2 cellular contexts compared by ENCODE assay signal in the genomic region with DNA sequence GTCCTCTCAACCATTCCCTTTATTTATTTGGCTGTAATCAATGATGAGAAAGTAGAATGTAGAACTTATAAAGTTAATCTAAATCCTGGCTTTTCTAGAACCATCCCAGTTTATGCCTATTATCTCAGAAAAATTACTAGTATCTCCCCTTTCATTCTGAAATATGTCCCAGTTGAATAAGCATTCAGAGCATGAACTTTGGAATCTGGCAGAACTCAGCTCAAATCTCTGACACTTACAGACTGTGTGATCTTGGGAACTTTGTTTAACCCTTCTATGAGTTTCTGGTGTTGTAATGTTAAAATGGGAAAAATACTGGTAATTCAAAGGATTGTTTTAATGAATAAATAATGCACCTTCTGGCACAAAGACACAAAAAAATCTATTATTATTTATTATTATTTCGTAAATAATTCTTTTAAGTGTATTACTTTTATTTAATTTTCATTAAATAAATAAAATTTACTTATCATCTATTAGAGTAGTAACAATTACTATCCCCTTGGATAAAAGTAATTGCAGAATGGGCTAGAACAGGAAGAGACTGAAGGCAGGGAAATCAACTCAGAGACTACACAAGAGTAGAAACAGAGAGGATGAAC.
A peak's percentile ranks its signal among the peaks of the same experiment; 100 is the strongest.
TF ChIP-seq lines count a peak whose summit lies in the region.

No MANE protein-coding gene starts in this region.

TF ChIP-seq in liver, 16 proteins besides CTCF, POLR2A, EP300 and RAD21:
- TF ChIP-seq HNF4A (conservative IDR thresholded peaks at IDR 0.05), result peak; percentile 77 to 78
- TF ChIP-seq, protein P1, sequence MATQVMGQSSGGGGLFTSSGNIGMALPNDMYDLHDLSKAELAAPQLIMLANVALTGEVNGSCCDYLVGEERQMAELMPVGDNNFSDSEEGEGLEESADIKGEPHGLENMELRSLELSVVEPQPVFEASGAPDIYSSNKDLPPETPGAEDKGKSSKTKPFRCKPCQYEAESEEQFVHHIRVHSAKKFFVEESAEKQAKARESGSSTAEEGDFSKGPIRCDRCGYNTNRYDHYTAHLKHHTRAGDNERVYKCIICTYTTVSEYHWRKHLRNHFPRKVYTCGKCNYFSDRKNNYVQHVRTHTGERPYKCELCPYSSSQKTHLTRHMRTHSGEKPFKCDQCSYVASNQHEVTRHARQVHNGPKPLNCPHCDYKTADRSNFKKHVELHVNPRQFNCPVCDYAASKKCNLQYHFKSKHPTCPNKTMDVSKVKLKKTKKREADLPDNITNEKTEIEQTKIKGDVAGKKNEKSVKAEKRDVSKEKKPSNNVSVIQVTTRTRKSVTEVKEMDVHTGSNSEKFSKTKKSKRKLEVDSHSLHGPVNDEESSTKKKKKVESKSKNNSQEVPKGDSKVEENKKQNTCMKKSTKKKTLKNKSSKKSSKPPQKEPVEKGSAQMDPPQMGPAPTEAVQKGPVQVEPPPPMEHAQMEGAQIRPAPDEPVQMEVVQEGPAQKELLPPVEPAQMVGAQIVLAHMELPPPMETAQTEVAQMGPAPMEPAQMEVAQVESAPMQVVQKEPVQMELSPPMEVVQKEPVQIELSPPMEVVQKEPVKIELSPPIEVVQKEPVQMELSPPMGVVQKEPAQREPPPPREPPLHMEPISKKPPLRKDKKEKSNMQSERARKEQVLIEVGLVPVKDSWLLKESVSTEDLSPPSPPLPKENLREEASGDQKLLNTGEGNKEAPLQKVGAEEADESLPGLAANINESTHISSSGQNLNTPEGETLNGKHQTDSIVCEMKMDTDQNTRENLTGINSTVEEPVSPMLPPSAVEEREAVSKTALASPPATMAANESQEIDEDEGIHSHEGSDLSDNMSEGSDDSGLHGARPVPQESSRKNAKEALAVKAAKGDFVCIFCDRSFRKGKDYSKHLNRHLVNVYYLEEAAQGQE (IDR thresholded peaks at IDR 0.05), result no peak
- TF ChIP-seq RXRA (IDR thresholded peaks at IDR 0.05), result peak; percentile 56 to 59
- peak in 1 of 2 donors; percentile 17 for TF ChIP-seq JUND (IDR thresholded peaks at IDR 0.05)
- TF ChIP-seq SP1 (IDR thresholded peaks at IDR 0.05), result peak; percentile 29

TF ChIP-seq in HepG2, 621 proteins besides CTCF, POLR2A, EP300 and RAD21:
- TF ChIP-seq ZBTB20 (CRISPR knock-in tag; IDR thresholded peaks at IDR 0.05; ENCODE audit: borderline replicate concordance, low read depth), result no peak
- TF ChIP-seq, protein P2, sequence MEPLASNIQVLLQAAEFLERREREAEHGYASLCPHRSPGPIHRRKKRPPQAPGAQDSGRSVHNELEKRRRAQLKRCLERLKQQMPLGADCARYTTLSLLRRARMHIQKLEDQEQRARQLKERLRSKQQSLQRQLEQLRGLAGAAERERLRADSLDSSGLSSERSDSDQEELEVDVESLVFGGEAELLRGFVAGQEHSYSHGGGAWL (CRISPR knock-in tag; IDR thresholded peaks at IDR 0.05), result no peak
- TF ChIP-seq ZNF510 (CRISPR knock-in tag; IDR thresholded peaks at IDR 0.05; ENCODE audit: low read depth), result no peak
- no peak for TF ChIP-seq ZNF296 (CRISPR knock-in tag; conservative IDR thresholded peaks at IDR 0.05)
- no peak for TF ChIP-seq ZNF709 (CRISPR knock-in tag; IDR thresholded peaks at IDR 0.05)
- TF ChIP-seq, protein P3, sequence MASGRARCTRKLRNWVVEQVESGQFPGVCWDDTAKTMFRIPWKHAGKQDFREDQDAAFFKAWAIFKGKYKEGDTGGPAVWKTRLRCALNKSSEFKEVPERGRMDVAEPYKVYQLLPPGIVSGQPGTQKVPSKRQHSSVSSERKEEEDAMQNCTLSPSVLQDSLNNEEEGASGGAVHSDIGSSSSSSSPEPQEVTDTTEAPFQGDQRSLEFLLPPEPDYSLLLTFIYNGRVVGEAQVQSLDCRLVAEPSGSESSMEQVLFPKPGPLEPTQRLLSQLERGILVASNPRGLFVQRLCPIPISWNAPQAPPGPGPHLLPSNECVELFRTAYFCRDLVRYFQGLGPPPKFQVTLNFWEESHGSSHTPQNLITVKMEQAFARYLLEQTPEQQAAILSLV (CRISPR knock-in tag; IDR thresholded peaks at IDR 0.05; ENCODE audit: borderline replicate concordance), result no peak
- no peak for TF ChIP-seq BORCS8-MEF2B (CRISPR knock-in tag; IDR thresholded peaks at IDR 0.05)
- TF ChIP-seq PPARG (CRISPR knock-in tag; conservative IDR thresholded peaks at IDR 0.05), result no peak
- TF ChIP-seq NFKB2 (CRISPR knock-in tag; IDR thresholded peaks at IDR 0.05; ENCODE audit: borderline replicate concordance), result no peak
- TF ChIP-seq, protein P4, sequence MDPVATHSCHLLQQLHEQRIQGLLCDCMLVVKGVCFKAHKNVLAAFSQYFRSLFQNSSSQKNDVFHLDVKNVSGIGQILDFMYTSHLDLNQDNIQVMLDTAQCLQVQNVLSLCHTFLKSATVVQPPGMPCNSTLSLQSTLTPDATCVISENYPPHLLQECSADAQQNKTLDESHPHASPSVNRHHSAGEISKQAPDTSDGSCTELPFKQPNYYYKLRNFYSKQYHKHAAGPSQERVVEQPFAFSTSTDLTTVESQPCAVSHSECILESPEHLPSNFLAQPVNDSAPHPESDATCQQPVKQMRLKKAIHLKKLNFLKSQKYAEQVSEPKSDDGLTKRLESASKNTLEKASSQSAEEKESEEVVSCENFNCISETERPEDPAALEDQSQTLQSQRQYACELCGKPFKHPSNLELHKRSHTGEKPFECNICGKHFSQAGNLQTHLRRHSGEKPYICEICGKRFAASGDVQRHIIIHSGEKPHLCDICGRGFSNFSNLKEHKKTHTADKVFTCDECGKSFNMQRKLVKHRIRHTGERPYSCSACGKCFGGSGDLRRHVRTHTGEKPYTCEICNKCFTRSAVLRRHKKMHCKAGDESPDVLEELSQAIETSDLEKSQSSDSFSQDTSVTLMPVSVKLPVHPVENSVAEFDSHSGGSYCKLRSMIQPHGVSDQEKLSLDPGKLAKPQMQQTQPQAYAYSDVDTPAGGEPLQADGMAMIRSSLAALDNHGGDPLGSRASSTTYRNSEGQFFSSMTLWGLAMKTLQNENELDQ (CRISPR knock-in tag; IDR thresholded peaks at IDR 0.05; ENCODE audit: borderline replicate concordance), result no peak
- no peak for TF ChIP-seq ZKSCAN1 (IDR thresholded peaks at IDR 0.05; ENCODE audit: low read length)
- no peak for TF ChIP-seq TBP (CRISPR knock-in tag; IDR thresholded peaks at IDR 0.05)
- TF ChIP-seq NRL (CRISPR knock-in tag; IDR thresholded peaks at IDR 0.05; ENCODE audit: borderline replicate concordance), result no peak
- TF ChIP-seq ZSCAN12 (CRISPR knock-in tag; IDR thresholded peaks at IDR 0.05), result no peak
- no peak for TF ChIP-seq SPEN (CRISPR knock-in tag; IDR thresholded peaks at IDR 0.05; ENCODE audit: low read depth)
- TF ChIP-seq YEATS4 (CRISPR knock-in tag; IDR thresholded peaks at IDR 0.05; ENCODE audit: borderline replicate concordance), result no peak
- TF ChIP-seq ZNF713 (CRISPR knock-in tag; IDR thresholded peaks at IDR 0.05), result no peak
- TF ChIP-seq ZSCAN21 (CRISPR knock-in tag; IDR thresholded peaks at IDR 0.05; ENCODE audit: borderline replicate concordance), result no peak
- no peak for TF ChIP-seq ATM (IDR thresholded peaks at IDR 0.05; ENCODE audit: borderline replicate concordance)
- TF ChIP-seq REXO4 (CRISPR knock-in tag; IDR thresholded peaks at IDR 0.05; ENCODE audit: borderline replicate concordance), result no peak
